ENCODE assay signal across 1 cellular context in the genomic region with DNA sequence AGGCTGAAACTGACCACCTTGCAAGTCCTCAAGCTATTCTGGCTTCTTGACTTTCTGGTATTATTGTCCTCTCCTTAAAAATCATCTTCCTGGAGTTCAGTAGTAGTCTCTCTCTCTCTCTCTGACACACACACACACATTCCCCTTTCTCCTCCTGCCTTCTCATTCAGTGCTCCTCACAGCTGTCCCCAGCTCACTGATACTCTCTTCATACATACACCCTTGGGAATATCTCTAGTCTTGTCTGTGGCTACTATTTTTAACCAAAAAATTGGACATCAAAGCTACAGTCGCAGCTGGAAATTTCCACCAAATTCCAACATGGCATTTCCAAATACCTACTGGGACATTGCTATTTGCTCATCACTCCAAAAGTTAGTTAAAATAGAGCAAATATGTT.
TF ChIP-seq lines count a peak whose summit lies in the region.

No MANE protein-coding gene starts in this region.

TF ChIP-seq in H1, 55 proteins besides CTCF, POLR2A, EP300 and RAD21 (continued from another document):
- TF ChIP-seq, protein P1, sequence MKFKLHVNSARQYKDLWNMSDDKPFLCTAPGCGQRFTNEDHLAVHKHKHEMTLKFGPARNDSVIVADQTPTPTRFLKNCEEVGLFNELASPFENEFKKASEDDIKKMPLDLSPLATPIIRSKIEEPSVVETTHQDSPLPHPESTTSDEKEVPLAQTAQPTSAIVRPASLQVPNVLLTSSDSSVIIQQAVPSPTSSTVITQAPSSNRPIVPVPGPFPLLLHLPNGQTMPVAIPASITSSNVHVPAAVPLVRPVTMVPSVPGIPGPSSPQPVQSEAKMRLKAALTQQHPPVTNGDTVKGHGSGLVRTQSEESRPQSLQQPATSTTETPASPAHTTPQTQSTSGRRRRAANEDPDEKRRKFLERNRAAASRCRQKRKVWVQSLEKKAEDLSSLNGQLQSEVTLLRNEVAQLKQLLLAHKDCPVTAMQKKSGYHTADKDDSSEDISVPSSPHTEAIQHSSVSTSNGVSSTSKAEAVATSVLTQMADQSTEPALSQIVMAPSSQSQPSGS (IDR thresholded peaks at IDR 0.05; ENCODE audit: low read length), result no peak
- TF ChIP-seq HDAC6 (IDR thresholded peaks at IDR 0.05; ENCODE audit: low read depth, low read length), result no peak
- no peak for TF ChIP-seq SIRT6 (IDR thresholded peaks at IDR 0.05; ENCODE audit: low read length)
- no peak for TF ChIP-seq SIX5 (IDR thresholded peaks at IDR 0.05; ENCODE audit: low read depth, low read length)
